Comparison of ENCODE assay signal across 9 cellular contexts in the genomic region with DNA sequence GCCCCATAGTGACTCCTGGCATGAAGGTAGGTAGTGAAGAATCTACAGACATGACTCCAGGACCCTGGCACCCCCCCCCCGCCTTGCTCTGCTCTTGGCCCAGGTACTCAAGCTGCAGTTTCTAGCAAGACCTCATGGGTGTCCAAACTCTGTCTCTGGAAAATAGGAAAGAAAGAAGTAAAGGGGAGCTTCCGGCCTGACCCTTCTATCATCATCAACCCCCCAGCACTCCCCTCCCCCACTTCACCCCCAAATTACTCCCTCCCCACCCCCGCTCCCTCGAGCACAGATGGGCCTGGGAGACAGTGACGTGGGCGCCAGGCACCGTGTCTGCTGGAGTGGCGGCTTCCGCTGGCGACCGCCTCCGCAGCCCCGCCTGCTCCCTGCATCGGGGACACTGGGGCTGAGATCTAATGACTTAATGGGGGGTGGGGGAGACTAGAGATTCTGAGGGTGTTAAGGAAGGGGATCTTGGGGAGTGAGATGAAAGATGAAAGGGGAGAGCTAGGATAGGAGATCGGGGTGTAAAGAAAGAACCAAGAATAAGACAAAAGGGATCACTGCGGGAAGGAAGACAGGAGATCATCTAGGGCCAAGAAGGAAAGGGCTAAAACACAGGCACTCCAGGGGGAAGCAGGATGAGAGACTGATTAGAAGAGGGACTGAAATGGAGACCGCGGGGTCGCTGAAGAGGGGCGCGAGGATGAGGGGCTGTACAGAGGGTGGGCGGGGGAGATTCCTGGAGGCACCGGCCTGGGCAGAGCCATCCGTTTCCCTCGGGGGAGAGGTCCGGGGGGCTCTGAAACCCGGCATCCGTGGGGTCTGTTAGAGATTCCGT. TPM values are rescaled to one million over a fixed set of nuclear protein-coding genes. Genes with fewer than 3 reads are reported as not detected.
DNase-seq lines count a peak whose midpoint lies in the region; ATAC-seq, FAIRE-seq and TF ChIP-seq lines count a peak whose summit lies in the region.
"Had no signal": no experiment of that assay in that cellular context is flagged by ENCODE, and none has a peak within 500 bp of the region (broad histone marks: within the 10 kb centered on the region; RNA-seq: fewer than 3 reads in every experiment).

No MANE protein-coding gene starts in this region.

- H3K9me3 Mint-ChIP-seq in CD4-positive, CD25-positive, alpha-beta regulatory T cell = no peaks in the 10 kb centered on the region
- H3K9me3 Mint-ChIP-seq in activated naive CD4-positive, alpha-beta T cell treated with anti-CD3 and anti-CD28 coated beads for 36 hours = no peaks in the 10 kb centered on the region

- H3K27me3 Mint-ChIP-seq in CD4-positive, CD25-positive, alpha-beta regulatory T cell = no peaks in the 10 kb centered on the region
- no peaks in the 10 kb centered on the region for H3K27me3 Mint-ChIP-seq in activated naive CD4-positive, alpha-beta T cell treated with anti-CD3 and anti-CD28 coated beads for 36 hours (ENCODE audit: low read depth)

- H3K4me1 ChIP-seq in CD4-positive, CD25-positive, alpha-beta regulatory T cell (ENCODE audit: control insufficient read depth, insufficient read depth, low read length, poor library complexity, severe bottlenecking) = peaks cover 47% of the 10 kb centered on the region
- H3K4me1 ChIP-seq in cardiac muscle cell (ENCODE audit: low read depth) = peaks cover 25% of the 10 kb centered on the region

- FAIRE-seq in HTR-8/SVneo (lab: Jason Lieb, UNC) = no peak

- no peak for ATAC-seq in CD4-positive, CD25-positive, alpha-beta regulatory T cell (ENCODE audit: low read depth in 2 of 2)
- ATAC-seq in HG03196 (IDR thresholded peaks at IDR 0.05; ENCODE audit: unreplicated experiment) = no peak

- H3K4me3 ChIP-seq in CD4-positive, CD25-positive, alpha-beta regulatory T cell (ENCODE audit: low read depth, low read length) = peak overlapping the region; percentile 92
- H3K4me3 ChIP-seq in LNCaP clone FGC (ENCODE audit: low read depth, low read length) (peak overlapping the region; percentile 51), cardiac muscle cell (peak overlapping the region; percentile 30)

- peak; percentile 25 to 54 (median 26) for DNase-seq in CD4-positive, CD25-positive, alpha-beta regulatory T cell
- DNase-seq in LNCaP clone FGC (ENCODE audit: low read depth) (no peak), cardiac muscle cell (ENCODE audit: low read depth in 1 of 2, low spot score in 1 of 2) (peak in 1 of 2 donors; percentile 47), posterior cingulate gyrus (peak; percentile 44 to 95 (median 72)), GM10248 (ENCODE audit: extremely low spot score) (no peak), HTR-8/SVneo (ENCODE audit: insufficient read length, low spot score) (no peak)
- peak; percentile 61 for DNase-seq in activated naive CD4-positive, alpha-beta T cell treated with anti-CD3 and anti-CD28 coated beads for 36 hours

- H3K27me3 ChIP-seq in CD4-positive, CD25-positive, alpha-beta regulatory T cell (ENCODE audit: control insufficient read depth, insufficient read depth, low read length) = no peaks in the 10 kb centered on the region
- H3K27me3 ChIP-seq in cardiac muscle cell = no peaks in the 10 kb centered on the region

- TF ChIP-seq CTCF in LNCaP clone FGC (IDR thresholded peaks at IDR 0.05; ENCODE audit: control insufficient read depth, extremely low read depth, insufficient read depth) = no peak
- TF ChIP-seq CTCF in cardiac muscle cell (IDR thresholded peaks at IDR 0.05; ENCODE audit: low read depth, low read length) = no peak
- TF ChIP-seq CTCF in GM10248 (IDR thresholded peaks at IDR 0.05; ENCODE audit: control extremely low read depth, extremely low read depth, low read depth, missing control alignments) = no peak

- intact Hi-C loops in activated naive CD4-positive, alpha-beta T cell treated with anti-CD3 and anti-CD28 coated beads for 36 hours (cut with micrococcal nuclease) = loop anchor here (1.0 to 10.0 kb wide), 17 partner anchors 14 to 611 kb away; a partner anchor contains a TSS
- intact Hi-C loops in posterior cingulate gyrus (cut with DNase I) = no loop called here

- peak overlapping the region; percentile 58 for H3K27ac ChIP-seq in CD4-positive, CD25-positive, alpha-beta regulatory T cell (ENCODE audit: insufficient read depth, low read length, poor library complexity, severe bottlenecking)
- peak overlapping the region; percentile 86 for H3K27ac ChIP-seq in cardiac muscle cell

- H3K36me3 Mint-ChIP-seq in CD4-positive, CD25-positive, alpha-beta regulatory T cell = no peaks in the 10 kb centered on the region
- peaks cover 5% of the 10 kb centered on the region for H3K36me3 Mint-ChIP-seq in activated naive CD4-positive, alpha-beta T cell treated with anti-CD3 and anti-CD28 coated beads for 36 hours (ENCODE audit: low read depth)

- no peaks in the 10 kb centered on the region for H3K9me3 ChIP-seq in CD4-positive, CD25-positive, alpha-beta regulatory T cell (ENCODE audit: control insufficient read depth in 2 of 2, low read length in 2 of 2)
- H3K9me3 ChIP-seq in cardiac muscle cell (ENCODE audit: low read depth) = no peaks in the 10 kb centered on the region

- peak overlapping the region in 2 of 3 donors; percentile 95 to 99 for H3K27ac Mint-ChIP-seq in CD4-positive, CD25-positive, alpha-beta regulatory T cell
- H3K27ac Mint-ChIP-seq in activated naive CD4-positive, alpha-beta T cell treated with anti-CD3 and anti-CD28 coated beads for 36 hours = peak overlapping the region; percentile 92

- CTCF ChIA-PET in activated naive CD4-positive, alpha-beta T cell treated with anti-CD3 and anti-CD28 coated beads for 36 hours (lab: Charles Lee) = interaction anchor here (0.9 to 1.7 kb wide), 2 partner anchors 89 to 465 kb away, joined by 5 to 6 read pairs; no protein-coding TSS in a partner anchor
- CTCF ChIA-PET in GM10248 (lab: Yijun Ruan, JAX) = interaction anchor here (1.0 to 7.9 kb wide), 4 partner anchors 9 to 89 kb away, joined by 3 to 48 read pairs (median 10); no protein-coding TSS in a partner anchor

- peak overlapping the region; percentile 87 to 98 (median 98) for H3K4me3 Mint-ChIP-seq in CD4-positive, CD25-positive, alpha-beta regulatory T cell
- H3K4me3 Mint-ChIP-seq in activated naive CD4-positive, alpha-beta T cell treated with anti-CD3 and anti-CD28 coated beads for 36 hours = peak overlapping the region; percentile 90

- peaks cover 0 to 67% (median 30%) of the 10 kb centered on the region in 4 donors for H3K4me1 Mint-ChIP-seq in CD4-positive, CD25-positive, alpha-beta regulatory T cell
- H3K4me1 Mint-ChIP-seq in activated naive CD4-positive, alpha-beta T cell treated with anti-CD3 and anti-CD28 coated beads for 36 hours (ENCODE audit: low read depth) = peaks cover 85% of the 10 kb centered on the region

- no peaks in the 10 kb centered on the region for H3K36me3 ChIP-seq in CD4-positive, CD25-positive, alpha-beta regulatory T cell (ENCODE audit: control insufficient read depth, insufficient read depth, low read length)
- no peaks in the 10 kb centered on the region for H3K36me3 ChIP-seq in cardiac muscle cell

- POLR2A ChIA-PET in GM10248 (lab: Yijun Ruan, JAX) = interaction anchor here (0.6 kb wide), 1 partner anchor 50 kb away, joined by 3 read pairs; no protein-coding TSS in a partner anchor

RNA-seq across cellular contexts. Expression of a gene that starts 1.1 kb away (rescaled TPM):
- 2.1 TPM for total RNA-seq in CD4-positive, CD25-positive, alpha-beta regulatory T cell
- polyA plus RNA-seq in CD4-positive, CD25-positive, alpha-beta regulatory T cell = 1 to 10 TPM in 3 of 4 donors, under 1 TPM in 1; 0.42 to 2.7 (median 1.9) TPM
- 10 to 100 TPM; 11.4 to 12.0 TPM for total RNA-seq in activated naive CD4-positive, alpha-beta T cell treated with anti-CD3 and anti-CD28 coated beads for 36 hours
- total RNA-seq in cardiac muscle cell = 39.0 and 44.1 TPM in 2 replicates
- polyA plus RNA-seq in cardiac muscle cell = 24.6 and 32.2 TPM in 2 replicates

RNA-seq across cellular contexts. Expression of a gene that starts 30.4 kb away (rescaled TPM):
- total RNA-seq in CD4-positive, CD25-positive, alpha-beta regulatory T cell = not detected
- not detected for polyA plus RNA-seq in CD4-positive, CD25-positive, alpha-beta regulatory T cell
- total RNA-seq in activated naive CD4-positive, alpha-beta T cell treated with anti-CD3 and anti-CD28 coated beads for 36 hours = not detected
- total RNA-seq in cardiac muscle cell = 1.1 and 2.9 TPM in 2 replicates
- polyA plus RNA-seq in cardiac muscle cell = 0.95 and 1.4 TPM in 2 replicates
- total RNA-seq: HT1080 had no signal

Comparison
In these comparisons a context has a peak if more than half of its experiments do, and no peak if none do; other contexts are left out.
1. DNase-seq: peak in CD4-positive, CD25-positive, alpha-beta regulatory T cell (3 of 3), activated naive CD4-positive, alpha-beta T cell treated with anti-CD3 and anti-CD28 coated beads for 36 hours (single experiment) and posterior cingulate gyrus (10 of 10); none in LNCaP clone FGC (single experiment), GM10248 (single experiment) and HTR-8/SVneo (single experiment).
2. H3K4me3 ChIP-seq: peak in every context shown above with its lines; median percentile 92 in CD4-positive, CD25-positive, alpha-beta regulatory T cell; 51 in LNCaP clone FGC; 30 in cardiac muscle cell.